Comparison of ENCODE assay signal across 9 cellular contexts in genomic region chr6:41367700-41368099, GRCh38. TPM values are rescaled to one million over a fixed set of nuclear protein-coding genes. Genes with fewer than 3 reads are reported as not detected.
DNase-seq lines count a peak whose midpoint lies in the region; ATAC-seq and TF ChIP-seq lines count a peak whose summit lies in the region.
"Had no signal": no experiment of that assay in that cellular context is flagged by ENCODE, and none has a peak within 500 bp of the region (broad histone marks: within the 10 kb centered on the region; RNA-seq: fewer than 3 reads in every experiment).

No MANE protein-coding gene starts in this region.

- no peak for ATAC-seq in GM18505 (IDR thresholded peaks at IDR 0.05; ENCODE audit: unreplicated experiment)

- POLR2A ChIA-PET in GM10248 (lab: Yijun Ruan, JAX): no interaction called here

- CTCF ChIA-PET in GM10248 (lab: Yijun Ruan, JAX): interaction anchor here (0.6 to 4.2 kb wide), 52 partner anchors 11 to 419 kb away, joined by 3 to 48 read pairs (median 5); partner anchors contain the start of gene TOMM6

- no peak overlapping the region for H3K4me3 ChIP-seq in fibroblast of mammary gland (ENCODE audit: control insufficient read depth, low read depth, low read length)

- TF ChIP-seq POLR2A in GM18505 (IDR thresholded peaks at IDR 0.05; ENCODE audit: borderline replicate concordance, extremely low read depth, insufficient read depth, insufficient read length): no peak

- TF ChIP-seq CTCF in GM10248 (IDR thresholded peaks at IDR 0.05; ENCODE audit: control extremely low read depth, extremely low read depth, low read depth, missing control alignments) (peak; percentile 50), fibroblast of mammary gland (conservative IDR thresholded peaks at IDR 0.05; ENCODE audit: control insufficient read depth, insufficient read depth, low read depth, low read length) (peak; percentile 71)

- DNase-seq in GM10248 (ENCODE audit: extremely low spot score) (peak; percentile 32), NCI-H1417 (lab: John Stamatoyannopoulos, UW) (peak; percentile 72 to 87 (median 78)), SK-N-DZ (ENCODE audit: low spot score) (peak; percentile 79), fibroblast of mammary gland (ENCODE audit: low read depth) (peak; percentile 47), nucleus accumbens (lab: John Stamatoyannopoulos, UW) (peak in 44 of 56 donors; percentile 8 to 73 (median 48)), GF-D8 (lab: John Stamatoyannopoulos, UW) (no peak)
- DNase-seq in stimulated activated naive CD4-positive, alpha-beta T cell (lab: John Stamatoyannopoulos, UW): no peak
- DNase-seq: activated B cell treated with CpG ODN at 0.5 μM for 24 hours had no signal

RNA-seq across cellular contexts. Expression of gene NCR2, which starts 32.3 kb away (rescaled TPM):
- not detected in 2 replicates for polyA plus RNA-seq in SK-N-DZ (2014; cell fraction: cytosol; rRNA removed)
- not detected in 2 replicates for polyA plus RNA-seq in SK-N-DZ (2014; cell fraction: nucleus; rRNA removed)

Comparison
In these comparisons a context has a peak if more than half of its experiments do, and no peak if none do; other contexts are left out.
1. DNase-seq: peak in GM10248 (single experiment), NCI-H1417 (3 of 3), SK-N-DZ (single experiment), fibroblast of mammary gland (single experiment) and nucleus accumbens (44 of 56); none in stimulated activated naive CD4-positive, alpha-beta T cell (0 of 6) and GF-D8 (single experiment).